ENCODE assay signal across 8 cellular contexts in the genomic region with DNA sequence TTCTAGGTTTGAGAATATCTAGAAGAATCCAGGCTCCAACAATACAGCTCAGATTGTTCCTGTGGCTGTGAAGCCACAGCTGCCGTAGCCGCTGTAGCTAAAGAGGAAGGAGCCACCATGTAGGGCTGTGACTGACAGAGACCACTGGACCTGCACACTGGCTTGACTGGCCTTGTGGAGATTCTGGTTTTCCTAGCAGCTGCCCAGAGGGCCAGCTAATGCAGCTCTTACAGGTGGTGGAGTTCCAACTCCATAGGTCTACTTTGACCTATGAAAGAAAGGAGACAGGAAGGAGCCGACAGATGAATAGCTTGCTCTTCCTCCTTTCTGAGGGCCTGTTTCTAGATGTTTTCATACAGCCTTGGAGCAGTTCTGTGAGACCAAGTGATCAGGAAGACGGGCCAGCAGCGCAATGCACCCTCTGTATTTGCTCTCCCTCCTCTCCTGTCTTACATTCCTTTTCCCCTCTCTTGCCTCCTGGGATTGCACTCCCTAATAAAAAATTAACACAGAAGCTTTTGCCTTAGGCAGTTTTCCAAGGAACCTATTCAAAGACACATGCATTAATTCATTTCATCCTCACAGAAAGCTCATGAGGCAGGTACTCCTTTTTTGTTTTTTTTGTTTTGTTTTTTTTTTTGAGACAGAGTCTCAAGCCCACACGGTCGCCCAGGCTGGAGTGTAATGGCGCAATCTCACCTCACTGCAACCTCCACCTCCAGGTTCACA. TPM values are rescaled to one million over a fixed set of nuclear protein-coding genes. Genes with fewer than 3 reads are reported as not detected.
DNase-seq lines count a peak whose midpoint lies in the region; ATAC-seq and TF ChIP-seq lines count a peak whose summit lies in the region.
"Had no signal": no experiment of that assay in that cellular context is flagged by ENCODE, and none has a peak within 500 bp of the region (broad histone marks: within the 10 kb centered on the region; RNA-seq: fewer than 3 reads in every experiment).

No MANE protein-coding gene starts in this region.

- no peaks in the 10 kb centered on the region for H3K9me3 ChIP-seq in SK-N-MC (ENCODE audit: low read depth, low read length)

- no peak overlapping the region for H3K9ac ChIP-seq in SK-N-MC (ENCODE audit: insufficient read length)

- peak; percentile 61 for DNase-seq in SK-N-MC (ENCODE audit: low read depth, low spot score)
- DNase-seq in renal cortical epithelial cell (ENCODE audit: low read depth) = peak; percentile 62
- no peak for DNase-seq in hepatic stellate cell (ENCODE audit: low spot score)
- DNase-seq in cortex of kidney (lab: John Stamatoyannopoulos, UW) = no peak
- DNase-seq: PC-9 had no signal

- ATAC-seq in GM19372 (IDR thresholded peaks at IDR 0.05; ENCODE audit: low read depth, unreplicated experiment) (peak; percentile 52), HG02884 (IDR thresholded peaks at IDR 0.05; ENCODE audit: unreplicated experiment) (peak; percentile 40), SK-N-SH treated with all-trans-retinoic acid at 6 μM for 48 hours (no peak)

- no peaks in the 10 kb centered on the region for H3K36me3 ChIP-seq in SK-N-MC (ENCODE audit: insufficient read depth, low read length)

- peak overlapping the region; percentile 40; the same call in 1 of the 2 replicates for H3K27ac ChIP-seq in SK-N-MC
- H3K27ac ChIP-seq: PC-9 had no signal

- peak overlapping the region; percentile 19; the same call in 1 of the 2 replicates for H3K4me3 ChIP-seq in SK-N-MC
- H3K4me3 ChIP-seq: PC-9 had no signal

TF ChIP-seq in SK-N-SH treated with all-trans-retinoic acid at 6 μM for 48 hours, 23 proteins besides CTCF, POLR2A, EP300 and RAD21:
- no peak for TF ChIP-seq TSHZ2 (CRISPR knock-in tag; IDR thresholded peaks at IDR 0.05)
- TF ChIP-seq ZFP30 (CRISPR knock-in tag; IDR thresholded peaks at IDR 0.05) = no peak

RNA-seq across cellular contexts. Expression of gene MYB, which starts 51.8 kb away (rescaled TPM):
- total RNA-seq in renal cortical epithelial cell = 0.87 TPM in 1 of 2 replicates, not detected in the other

Comparison
In these comparisons a context has a peak if more than half of its experiments do, and no peak if none do; other contexts are left out.
1. DNase-seq: peak in SK-N-MC (single experiment) and renal cortical epithelial cell (single experiment); none in hepatic stellate cell (single experiment) and cortex of kidney (single experiment).